ENCODE assay signal across 11 cellular contexts in genomic region chr17:65041518-65041917, GRCh38. TPM values are rescaled to one million over a fixed set of nuclear protein-coding genes. Genes with fewer than 3 reads are reported as not detected.
A peak's percentile ranks its signal among the peaks of the same experiment; 100 is the strongest.
DNase-seq lines count a peak whose midpoint lies in the region; ATAC-seq lines count a peak whose summit lies in the region.
"Had no signal": no experiment of that assay in that cellular context is flagged by ENCODE, and none has a peak within 500 bp of the region (broad histone marks: within the 10 kb centered on the region; RNA-seq: fewer than 3 reads in every experiment).

No MANE protein-coding gene starts in this region.

- peaks cover 49% of the 10 kb centered on the region for H3K4me1 Mint-ChIP-seq in activated T-helper 17 cell treated with anti-CD3 and anti-CD28 coated beads, Interleukin-2, amount 50 U/mL, for 72 hours
- peaks cover 67% of the 10 kb centered on the region for H3K4me1 Mint-ChIP-seq in stimulated activated naive CD8-positive, alpha-beta T cell treated with anti-CD3 and anti-CD28 coated beads, Interleukin-15, amount 100 ng/mL, for 72 hours

- H3K4me3 Mint-ChIP-seq in activated T-helper 17 cell treated with anti-CD3 and anti-CD28 coated beads, Interleukin-2, amount 50 U/mL, for 72 hours: peak overlapping the region; percentile 86
- H3K4me3 Mint-ChIP-seq in stimulated activated naive CD8-positive, alpha-beta T cell treated with anti-CD3 and anti-CD28 coated beads, Interleukin-15, amount 100 ng/mL, for 72 hours: peak overlapping the region; percentile 68 to 72

- no peaks in the 10 kb centered on the region for H3K9me3 Mint-ChIP-seq in activated T-helper 17 cell treated with anti-CD3 and anti-CD28 coated beads, Interleukin-2, amount 50 U/mL, for 72 hours
- H3K9me3 Mint-ChIP-seq in stimulated activated naive CD8-positive, alpha-beta T cell treated with anti-CD3 and anti-CD28 coated beads, Interleukin-15, amount 100 ng/mL, for 72 hours: no peaks in the 10 kb centered on the region

- peak overlapping the region; percentile 95 for H3K27ac Mint-ChIP-seq in activated T-helper 17 cell treated with anti-CD3 and anti-CD28 coated beads, Interleukin-2, amount 50 U/mL, for 72 hours
- peak overlapping the region; percentile 29 to 71 for H3K27ac Mint-ChIP-seq in stimulated activated naive CD8-positive, alpha-beta T cell treated with anti-CD3 and anti-CD28 coated beads, Interleukin-15, amount 100 ng/mL, for 72 hours

- ATAC-seq in activated T-helper 17 cell treated with anti-CD3 and anti-CD28 coated beads, Interleukin-2, amount 50 U/mL, for 72 hours (replicated peaks): peak; percentile 55
- ATAC-seq in left lobe of liver: peak; percentile 84
- peak; percentile 11 for ATAC-seq in stimulated activated naive CD8-positive, alpha-beta T cell treated with anti-CD3 and anti-CD28 coated beads, Interleukin-15, amount 100 ng/mL, for 72 hours

- H3K27me3 Mint-ChIP-seq in activated T-helper 17 cell treated with anti-CD3 and anti-CD28 coated beads, Interleukin-2, amount 50 U/mL, for 72 hours: no peaks in the 10 kb centered on the region
- no peaks in the 10 kb centered on the region for H3K27me3 Mint-ChIP-seq in stimulated activated naive CD8-positive, alpha-beta T cell treated with anti-CD3 and anti-CD28 coated beads, Interleukin-15, amount 100 ng/mL, for 72 hours

- DNase-seq in activated effector memory CD4-positive, alpha-beta T cell treated with anti-CD3 and anti-CD28 coated beads, Interleukin-2, amount 50 U/mL, for 16 hours: peak; percentile 71
- DNase-seq in activated effector memory CD4-positive, alpha-beta T cell treated with Interleukin-2 at 50 U/mL for 16 hours: no peak
- DNase-seq in left lobe of liver (ENCODE audit: low spot score): no peak
- DNase-seq in stimulated activated naive CD8-positive, alpha-beta T cell treated with anti-CD3 and anti-CD28 coated beads, Interleukin-15, amount 100 ng/mL, for 72 hours: peak in 1 of 2 donors; percentile 22
- DNase-seq in activated gamma-delta T cell treated with Interleukin-2 at 50 U/mL for 16 hours: no peak
- DNase-seq in NCI-H82 (lab: John Stamatoyannopoulos, UW): no peak
- DNase-seq in DMS53 (lab: John Stamatoyannopoulos, UW): no peak
- DNase-seq: activated CD4-positive, CD25-positive, alpha-beta regulatory T cell treated with anti-CD3 and anti-CD28 coated beads, Interleukin-2, amount 50 U/mL, for 72 hours; brain microvascular endothelial cell; NCI-H2029 treated with DMSO at 0.1 percent for 48 hours had no signal

- peaks cover 88% of the 10 kb centered on the region for H3K36me3 Mint-ChIP-seq in activated T-helper 17 cell treated with anti-CD3 and anti-CD28 coated beads, Interleukin-2, amount 50 U/mL, for 72 hours (ENCODE audit: low read depth)

RNA-seq across cellular contexts. Expression of gene GNA13, which starts 15.0 kb away (rescaled TPM):
- 10 to 100 TPM; 63.9 to 65.1 TPM for total RNA-seq in activated T-helper 17 cell treated with anti-CD3 and anti-CD28 coated beads, Interleukin-2, amount 50 U/mL, for 72 hours
- total RNA-seq in left lobe of liver: 11.8 TPM

Comparison
In these comparisons a context has a peak if more than half of its experiments do, and no peak if none do; other contexts are left out.
1. ATAC-seq: peak in every context shown above with its lines; median percentile 84 in left lobe of liver; 55 in activated T-helper 17 cell treated with anti-CD3 and anti-CD28 coated beads, Interleukin-2, amount 50 U/mL, for 72 hours; 11 in stimulated activated naive CD8-positive, alpha-beta T cell treated with anti-CD3 and anti-CD28 coated beads, Interleukin-15, amount 100 ng/mL, for 72 hours.